In the genomic region with DNA sequence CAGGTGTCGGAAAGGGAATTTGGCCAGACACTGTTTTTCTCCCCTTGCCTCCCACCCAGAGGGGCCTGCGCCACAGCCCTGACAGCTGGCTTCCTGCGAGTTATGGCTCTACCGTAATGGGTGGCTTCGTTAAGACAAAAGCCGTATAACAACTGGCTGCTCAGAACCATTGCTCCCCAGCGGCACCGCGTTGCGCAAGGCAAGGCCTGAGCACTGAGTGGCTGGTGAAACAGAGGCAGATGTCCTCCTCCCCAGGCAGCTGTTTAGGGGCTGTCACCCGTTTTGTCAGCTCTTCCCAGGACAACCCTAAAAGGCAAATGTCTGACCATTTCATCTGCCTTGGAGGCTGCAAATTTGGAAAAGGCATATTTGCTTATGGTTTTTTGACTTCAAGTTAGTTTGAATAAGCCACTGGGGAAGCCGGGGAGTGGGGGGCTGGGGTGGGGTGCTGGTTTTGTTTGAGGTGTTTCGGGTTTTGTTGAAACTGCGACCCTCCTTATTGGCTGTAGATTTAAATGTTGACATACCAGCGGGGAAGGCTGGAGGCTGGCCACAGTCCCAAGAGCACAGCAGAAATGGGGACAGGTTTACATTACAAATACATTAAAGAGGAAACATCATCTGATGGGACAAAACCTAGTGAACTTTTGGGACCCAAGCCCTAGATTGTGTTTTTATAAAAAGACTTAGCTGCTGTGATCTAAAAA, we compare ENCODE assay signal across 8 cellular contexts. TPM values are rescaled to one million over a fixed set of nuclear protein-coding genes. Genes with fewer than 3 reads are reported as not detected.
A peak's percentile ranks its signal among the peaks of the same experiment; 100 is the strongest.
DNase-seq lines count a peak whose midpoint lies in the region; ATAC-seq and TF ChIP-seq lines count a peak whose summit lies in the region.

No MANE protein-coding gene starts in this region.

- ATAC-seq in HG03095 (IDR thresholded peaks at IDR 0.05; ENCODE audit: unreplicated experiment) (no peak), HG03457 (IDR thresholded peaks at IDR 0.05; ENCODE audit: unreplicated experiment) (no peak)

- peak overlapping the region; percentile 77 for H3K27ac ChIP-seq in temporal lobe (ENCODE audit: low read depth, low read length)

- DNase-seq in GM10248 (ENCODE audit: extremely low spot score) = peak; percentile 22
- DNase-seq in NOMO-1 treated with DMSO at 0.1 percent for 48 hours (lab: John Stamatoyannopoulos, UW; ENCODE audit: unreplicated experiment) = peak; percentile 59
- peak; percentile 65 for DNase-seq in activated naive CD8-positive, alpha-beta T cell treated with anti-CD3 and anti-CD28 coated beads for 36 hours
- peak; percentile 65 for DNase-seq in medulla oblongata (ENCODE audit: extremely low spot score)
- DNase-seq in chondrocyte (ENCODE audit: low spot score) = no peak

- POLR2A ChIA-PET in GM10248 (lab: Yijun Ruan, JAX) = no interaction called here

- H3K36me3 Mint-ChIP-seq in activated naive CD8-positive, alpha-beta T cell treated with anti-CD3 and anti-CD28 coated beads for 36 hours = peaks cover 32% of the 10 kb centered on the region
- H3K36me3 Mint-ChIP-seq in chondrocyte (ENCODE audit: low read depth) = peaks cover 5% of the 10 kb centered on the region

- CTCF ChIA-PET in GM10248 (lab: Yijun Ruan, JAX) = interaction anchor here (1.0 to 2.8 kb wide), 7 partner anchors 13 to 250 kb away, joined by 3 to 9 read pairs (median 4); no protein-coding TSS in a partner anchor

- H3K4me1 Mint-ChIP-seq in activated naive CD8-positive, alpha-beta T cell treated with anti-CD3 and anti-CD28 coated beads for 36 hours = peaks cover 54% of the 10 kb centered on the region
- peaks cover 8% of the 10 kb centered on the region for H3K4me1 Mint-ChIP-seq in chondrocyte (ENCODE audit: low read depth)

- H3K9me3 Mint-ChIP-seq in activated naive CD8-positive, alpha-beta T cell treated with anti-CD3 and anti-CD28 coated beads for 36 hours = no peaks in the 10 kb centered on the region
- no peaks in the 10 kb centered on the region for H3K9me3 Mint-ChIP-seq in chondrocyte (ENCODE audit: low read depth)

- peak overlapping the region; percentile 100 for H3K27ac Mint-ChIP-seq in activated naive CD8-positive, alpha-beta T cell treated with anti-CD3 and anti-CD28 coated beads for 36 hours
- H3K27ac Mint-ChIP-seq in chondrocyte (ENCODE audit: unreplicated experiment) = no peak overlapping the region

- H3K27me3 Mint-ChIP-seq in activated naive CD8-positive, alpha-beta T cell treated with anti-CD3 and anti-CD28 coated beads for 36 hours = peaks cover 6% of the 10 kb centered on the region
- peaks cover 18% of the 10 kb centered on the region for H3K27me3 Mint-ChIP-seq in chondrocyte (ENCODE audit: low read depth)

- TF ChIP-seq CTCF in GM10248 (IDR thresholded peaks at IDR 0.05; ENCODE audit: control extremely low read depth, extremely low read depth, low read depth, missing control alignments) (no peak), chondrocyte (IDR thresholded peaks at IDR 0.05) (no peak)

- peak overlapping the region; percentile 100 for H3K4me3 Mint-ChIP-seq in activated naive CD8-positive, alpha-beta T cell treated with anti-CD3 and anti-CD28 coated beads for 36 hours
- no peak overlapping the region for H3K4me3 Mint-ChIP-seq in chondrocyte (ENCODE audit: unreplicated experiment)

RNA-seq across cellular contexts. Expression of a gene that starts 0.7 kb away (rescaled TPM):
- total RNA-seq in activated naive CD8-positive, alpha-beta T cell treated with anti-CD3 and anti-CD28 coated beads for 36 hours = 100 to 1,000 TPM; 136 to 142 TPM
- total RNA-seq in temporal lobe = 25.8 TPM
- 0.32 to 1.4 TPM (median 0.80 TPM) in 3 replicates for total RNA-seq in chondrocyte

Comparison
In these comparisons a context has a peak if more than half of its experiments do, and no peak if none do; other contexts are left out.
1. RNA of a gene that starts 0.7 kb away (total RNA-seq): 136 to 142 TPM in activated naive CD8-positive, alpha-beta T cell treated with anti-CD3 and anti-CD28 coated beads for 36 hours and 25.8 TPM in temporal lobe (single experiment); 0.32 to 1.4 TPM in chondrocyte; every median in the first group is over 10 times any median in the second.